ENCODE assay signal across 18 cellular contexts in genomic region chr13:33075996-33076395, GRCh38. TPM values are rescaled to one million over a fixed set of nuclear protein-coding genes. Genes with fewer than 3 reads are reported as not detected.
DNase-seq lines count a peak whose midpoint lies in the region; ATAC-seq and TF ChIP-seq lines count a peak whose summit lies in the region.
"Had no signal": no experiment of that assay in that cellular context is flagged by ENCODE, and none has a peak within 500 bp of the region (broad histone marks: within the 10 kb centered on the region; RNA-seq: fewer than 3 reads in every experiment).

No MANE protein-coding gene starts in this region.

- H3K79me2 ChIP-seq in parathyroid adenoma: no peaks in the 10 kb centered on the region

- H3K27me3 ChIP-seq in Peyer's patch: no peaks in the 10 kb centered on the region
- H3K27me3 ChIP-seq in parathyroid adenoma (ENCODE audit: control insufficient read depth, insufficient read depth, low read length): no peaks in the 10 kb centered on the region

- no peaks in the 10 kb centered on the region for H3K4me1 Mint-ChIP-seq in activated naive CD4-positive, alpha-beta T cell treated with anti-CD3 and anti-CD28 coated beads, Interleukin-2, amount 10 ng/mL, durations not matched to agents 7 days and 5 days
- no peaks in the 10 kb centered on the region for H3K4me1 Mint-ChIP-seq in mesothelial cell of epicardium
- H3K4me1 Mint-ChIP-seq: CD4-positive, alpha-beta memory T cell had no signal

- peak overlapping the region; percentile 17 for H2AFZ ChIP-seq in parathyroid adenoma

- no peak overlapping the region for H3K4me2 ChIP-seq in parathyroid adenoma (ENCODE audit: low read length)

- H3K27ac Mint-ChIP-seq in activated naive CD4-positive, alpha-beta T cell treated with anti-CD3 and anti-CD28 coated beads, Interleukin-2, amount 10 ng/mL, durations not matched to agents 7 days and 5 days: no peak overlapping the region
- no peak overlapping the region for H3K27ac Mint-ChIP-seq in mesothelial cell of epicardium
- H3K27ac Mint-ChIP-seq: B cell had no signal

- H3K9me3 ChIP-seq in Peyer's patch: no peaks in the 10 kb centered on the region
- H3K9me3 ChIP-seq in parathyroid adenoma (ENCODE audit: control insufficient read depth, low read length): no peaks in the 10 kb centered on the region
- H3K9me3 ChIP-seq: HAP-1 had no signal

- H3K9ac ChIP-seq in parathyroid adenoma: no peak overlapping the region

- peak; percentile 64 for ATAC-seq in left colon

- H3K36me3 Mint-ChIP-seq in activated naive CD4-positive, alpha-beta T cell treated with anti-CD3 and anti-CD28 coated beads, Interleukin-2, amount 10 ng/mL, durations not matched to agents 7 days and 5 days: no peaks in the 10 kb centered on the region
- no peaks in the 10 kb centered on the region for H3K36me3 Mint-ChIP-seq in mesothelial cell of epicardium
- H3K36me3 Mint-ChIP-seq: CD4-positive, alpha-beta memory T cell had no signal

- H3K9me3 Mint-ChIP-seq in activated naive CD4-positive, alpha-beta T cell treated with anti-CD3 and anti-CD28 coated beads, Interleukin-2, amount 10 ng/mL, durations not matched to agents 7 days and 5 days: no peaks in the 10 kb centered on the region
- H3K9me3 Mint-ChIP-seq in mesothelial cell of epicardium: no peaks in the 10 kb centered on the region
- H3K9me3 Mint-ChIP-seq: CD4-positive, alpha-beta memory T cell had no signal

- H3K36me3 ChIP-seq in Peyer's patch (no peaks in the 10 kb centered on the region), parathyroid adenoma (ENCODE audit: control insufficient read depth, insufficient read depth, low read length) (no peaks in the 10 kb centered on the region)
- H3K36me3 ChIP-seq: HAP-1 had no signal

- DNase-seq in Peyer's patch (no peak), left colon (no peak), superior temporal gyrus (ENCODE audit: extremely low spot score) (peak; percentile 44), C1 segment of cervical spinal cord (lab: John Stamatoyannopoulos, UW) (no peak), mesothelial cell of epicardium (ENCODE audit: low spot score in 2 of 2, unreplicated experiment in 2 of 2) (no peak)
- no peak for DNase-seq in activated naive CD4-positive, alpha-beta T cell treated with anti-CD3 and anti-CD28 coated beads, Interleukin-2, amount 10 ng/mL, durations not matched to agents 7 days and 5 days
- DNase-seq: ACHN; CD4-positive, alpha-beta memory T cell; COR-L47; DMS153; DMS79 treated with DMSO at 0.1 percent for 48 hours; EL had no signal

- CTCF ChIA-PET in activated naive CD4-positive, alpha-beta T cell treated with anti-CD3 and anti-CD28 coated beads, Interleukin-2, amount 10 ng/mL, durations not matched to agents 7 days and 5 days (lab: Charles Lee): interaction anchor here (0.6 kb wide), 1 partner anchor 768 kb away, joined by 3 read pairs; no protein-coding TSS in a partner anchor

- H3K4me3 Mint-ChIP-seq in activated naive CD4-positive, alpha-beta T cell treated with anti-CD3 and anti-CD28 coated beads, Interleukin-2, amount 10 ng/mL, durations not matched to agents 7 days and 5 days: no peak overlapping the region
- no peak overlapping the region for H3K4me3 Mint-ChIP-seq in mesothelial cell of epicardium
- H3K4me3 Mint-ChIP-seq: B cell; CD4-positive, alpha-beta memory T cell had no signal

- TF ChIP-seq CTCF in Peyer's patch (IDR thresholded peaks at IDR 0.05) (no peak), parathyroid adenoma (IDR thresholded peaks at IDR 0.05) (no peak), mesothelial cell of epicardium (IDR thresholded peaks at IDR 0.05; ENCODE audit: unreplicated experiment) (no peak)

- intact Hi-C loops in left colon (cut with DNase I, micrococcal nuclease): no loop called here

- H3K27ac ChIP-seq in Peyer's patch: peak overlapping the region in 3 of 4 donors; percentile 26 to 77 (median 51)
- H3K27ac ChIP-seq in parathyroid adenoma: no peak overlapping the region
- H3K27ac ChIP-seq: C4-2B had no signal

- TF ChIP-seq POLR2A in Peyer's patch (IDR thresholded peaks at IDR 0.05): no peak

- peaks cover 16% of the 10 kb centered on the region for H3K27me3 Mint-ChIP-seq in activated naive CD4-positive, alpha-beta T cell treated with anti-CD3 and anti-CD28 coated beads, Interleukin-2, amount 10 ng/mL, durations not matched to agents 7 days and 5 days
- no peaks in the 10 kb centered on the region for H3K27me3 Mint-ChIP-seq in mesothelial cell of epicardium (ENCODE audit: low read depth)

- H3K4me3 ChIP-seq in Peyer's patch (no peak overlapping the region), parathyroid adenoma (ENCODE audit: low read depth, low read length) (no peak overlapping the region)
- H3K4me3 ChIP-seq: HAP-1 had no signal

- no peaks in the 10 kb centered on the region for H3K4me1 ChIP-seq in Peyer's patch
- H3K4me1 ChIP-seq in parathyroid adenoma: no peaks in the 10 kb centered on the region
- H3K4me1 ChIP-seq: HAP-1 had no signal

RNA-seq across cellular contexts. Expression of gene KL, which starts 59.8 kb away (rescaled TPM):
- total RNA-seq in Peyer's patch (1 to 10 TPM; 2.5 to 7.0 (median 4.9) TPM), left colon (1 to 10 TPM; 1.0 to 2.0 TPM), mesothelial cell of epicardium (0.33 to 0.40 TPM (median 0.34 TPM) in 3 replicates)
- total RNA-seq: A172, H1 had no signal
